Comparison of ENCODE assay signal across 16 cellular contexts in genomic region chr12:26116829-26117228, GRCh38. TPM values are rescaled to one million over a fixed set of nuclear protein-coding genes. Genes with fewer than 3 reads are reported as not detected.
A peak's percentile ranks its signal among the peaks of the same experiment; 100 is the strongest.
DNase-seq lines count a peak whose midpoint lies in the region; ATAC-seq and TF ChIP-seq lines count a peak whose summit lies in the region.
"Had no signal": no experiment of that assay in that cellular context is flagged by ENCODE, and none has a peak within 500 bp of the region (broad histone marks: within the 10 kb centered on the region; RNA-seq: fewer than 3 reads in every experiment).

No MANE protein-coding gene starts in this region.

- TF ChIP-seq CTCF in right atrium auricular region (IDR thresholded peaks at IDR 0.05), result no peak
- TF ChIP-seq CTCF in brain (conservative IDR thresholded peaks at IDR 0.05), result no peak

- no peak for DNase-seq in right atrium auricular region (ENCODE audit: low spot score)
- DNase-seq in left ventricle myocardium superior, result no peak
- peak; percentile 65 for DNase-seq in myocyte (ENCODE audit: low read depth)
- DNase-seq in activated CD4-positive, alpha-beta memory T cell treated with anti-CD3 and anti-CD28 coated beads, Interleukin-2, amount 10 ng/mL, durations not matched to agents 7 days and 5 days, result no peak
- no peak for DNase-seq in islet precursor cell
- DNase-seq: ACHN; activated gamma-delta T cell; Calu3; naive B cell; NCI-H2171 treated with DMSO at 0.1 percent for 48 hours; stimulated activated CD4-positive, alpha-beta T cell treated with anti-CD3 and anti-CD28 coated beads, Interleukin-4, amount 100 ng/mL, for 1 hour had no signal

- H3K9me3 Mint-ChIP-seq in brain, result no peaks in the 10 kb centered on the region
- no peaks in the 10 kb centered on the region for H3K9me3 Mint-ChIP-seq in activated CD4-positive, alpha-beta memory T cell treated with anti-CD3 and anti-CD28 coated beads, Interleukin-2, amount 10 ng/mL, durations not matched to agents 7 days and 5 days
- H3K9me3 Mint-ChIP-seq: naive B cell; stimulated activated effector memory CD8-positive, alpha-beta T cell treated with anti-CD3 and anti-CD28 coated beads, Interleukin-12 subunit alpha, Interleukin-12 subunit beta, amount 100 ng/mL, for 72 hours had no signal

- POLR2A ChIA-PET in activated CD4-positive, alpha-beta memory T cell treated with anti-CD3 and anti-CD28 coated beads, Interleukin-2, amount 10 ng/mL, durations not matched to agents 7 days and 5 days (lab: Charles Lee), result no interaction called here

- H3K27me3 ChIP-seq in right atrium auricular region, result no peaks in the 10 kb centered on the region

- no peaks in the 10 kb centered on the region for H3K9me3 ChIP-seq in right atrium auricular region

- H3K4me1 ChIP-seq in right atrium auricular region, result peaks cover 0 to 71% of the 10 kb centered on the region in 2 donors

- H3K4me3 Mint-ChIP-seq in brain, result peak overlapping the region in 3 of 5 experiments; percentile 23 to 41 (median 23)
- H3K4me3 Mint-ChIP-seq in activated CD4-positive, alpha-beta memory T cell treated with anti-CD3 and anti-CD28 coated beads, Interleukin-2, amount 10 ng/mL, durations not matched to agents 7 days and 5 days, result no peak overlapping the region
- H3K4me3 Mint-ChIP-seq: stimulated activated effector memory CD8-positive, alpha-beta T cell treated with anti-CD3 and anti-CD28 coated beads, Interleukin-12 subunit alpha, Interleukin-12 subunit beta, amount 100 ng/mL, for 72 hours had no signal

- peaks cover 82% of the 10 kb centered on the region for H3K27me3 Mint-ChIP-seq in brain
- H3K27me3 Mint-ChIP-seq in activated CD4-positive, alpha-beta memory T cell treated with anti-CD3 and anti-CD28 coated beads, Interleukin-2, amount 10 ng/mL, durations not matched to agents 7 days and 5 days, result peaks cover 72% of the 10 kb centered on the region

- peak overlapping the region in 3 of 5 experiments; percentile 24 to 96 (median 39) for H3K27ac Mint-ChIP-seq in brain
- H3K27ac Mint-ChIP-seq in activated CD4-positive, alpha-beta memory T cell treated with anti-CD3 and anti-CD28 coated beads, Interleukin-2, amount 10 ng/mL, durations not matched to agents 7 days and 5 days, result no peak overlapping the region
- H3K27ac Mint-ChIP-seq: stimulated activated effector memory CD8-positive, alpha-beta T cell treated with anti-CD3 and anti-CD28 coated beads, Interleukin-12 subunit alpha, Interleukin-12 subunit beta, amount 100 ng/mL, for 72 hours had no signal

- no peak overlapping the region for H3K4me3 ChIP-seq in right atrium auricular region
- H3K4me3 ChIP-seq: SK-N-MC had no signal

- peak overlapping the region; percentile 94 to 97 for H3K27ac ChIP-seq in right atrium auricular region
- H3K27ac ChIP-seq: SK-N-MC had no signal

- no peaks in the 10 kb centered on the region for H3K36me3 ChIP-seq in right atrium auricular region

- H3K36me3 Mint-ChIP-seq in brain, result no peaks in the 10 kb centered on the region
- no peaks in the 10 kb centered on the region for H3K36me3 Mint-ChIP-seq in activated CD4-positive, alpha-beta memory T cell treated with anti-CD3 and anti-CD28 coated beads, Interleukin-2, amount 10 ng/mL, durations not matched to agents 7 days and 5 days (ENCODE audit: low read depth)
- H3K36me3 Mint-ChIP-seq: naive B cell; stimulated activated effector memory CD8-positive, alpha-beta T cell treated with anti-CD3 and anti-CD28 coated beads, Interleukin-12 subunit alpha, Interleukin-12 subunit beta, amount 100 ng/mL, for 72 hours had no signal

- H3K4me1 Mint-ChIP-seq in brain, result peaks cover 71% of the 10 kb centered on the region
- H3K4me1 Mint-ChIP-seq in activated CD4-positive, alpha-beta memory T cell treated with anti-CD3 and anti-CD28 coated beads, Interleukin-2, amount 10 ng/mL, durations not matched to agents 7 days and 5 days, result peaks cover 15% of the 10 kb centered on the region

- intact Hi-C loops in left ventricle myocardium superior (cut with micrococcal nuclease), result loop anchor here (10.0 kb wide), 2 partner anchors 168 to 408 kb away; no protein-coding TSS in a partner anchor

- CTCF ChIA-PET in activated CD4-positive, alpha-beta memory T cell treated with anti-CD3 and anti-CD28 coated beads, Interleukin-2, amount 10 ng/mL, durations not matched to agents 7 days and 5 days (lab: Charles Lee), result interaction anchor here (1.5 kb wide), 1 partner anchor 536 kb away, joined by 5 read pairs; no protein-coding TSS in a partner anchor

- ATAC-seq in left ventricle myocardium superior (no peak), GM18861 (IDR thresholded peaks at IDR 0.05; ENCODE audit: unreplicated experiment) (no peak), HG03432 (IDR thresholded peaks at IDR 0.05; ENCODE audit: unreplicated experiment) (no peak)
- ATAC-seq: stimulated activated effector memory CD8-positive, alpha-beta T cell treated with anti-CD3 and anti-CD28 coated beads, Interleukin-12 subunit alpha, Interleukin-12 subunit beta, amount 100 ng/mL, for 72 hours had no signal

RNA-seq across cellular contexts. Expression of gene BHLHE41, which starts 8.0 kb away (rescaled TPM):
- total RNA-seq in right atrium auricular region, result 10 to 100 TPM; 13.4 to 15.0 TPM
- total RNA-seq in left ventricle myocardium superior, result 35.9 TPM
- 24.7 TPM for polyA plus RNA-seq in brain (ENCODE audit: insufficient read depth, low read depth, low replicate concordance)
- 5.9 and 6.3 TPM in 2 replicates for total RNA-seq in myocyte
- polyA plus RNA-seq in myocyte (2012), result 14.5 TPM
- not detected for total RNA-seq in activated CD4-positive, alpha-beta memory T cell treated with anti-CD3 and anti-CD28 coated beads, Interleukin-2, amount 10 ng/mL, durations not matched to agents 7 days and 5 days
